In genomic region chr17:82630212-82630611, GRCh38 we compare ENCODE assay signal across 25 cellular contexts. TPM values are rescaled to one million over a fixed set of nuclear protein-coding genes. Genes with fewer than 3 reads are reported as not detected.
DNase-seq lines count a peak whose midpoint lies in the region; ATAC-seq and TF ChIP-seq lines count a peak whose summit lies in the region.
"Had no signal": no experiment of that assay in that cellular context is flagged by ENCODE, and none has a peak within 500 bp of the region (broad histone marks: within the 10 kb centered on the region; RNA-seq: fewer than 3 reads in every experiment).

No MANE protein-coding gene starts in this region.

- no peak for ATAC-seq in gastrocnemius medialis

- no peaks in the 10 kb centered on the region for H3K27me3 ChIP-seq in gastrocnemius medialis
- H3K27me3 ChIP-seq: Peyer's patch, SJCRH30 had no signal

- intact Hi-C loops in activated CD4-positive, alpha-beta T cell treated with anti-CD3 and anti-CD28 coated beads, Interleukin-2, amount 10 ng/mL, durations not matched to agents 24 days and 14 days (cut with micrococcal nuclease) = no loop called here
- intact Hi-C loops in activated T-helper 1 cell treated with anti-CD3 and anti-CD28 coated beads, Interleukin-12 subunit alpha, Interleukin-12 subunit beta, Interleukin-2, Interleukin-4 antibody, amounts not matched to agents 30 ng/mL and 10 ng/mL and 1 ng/mL, durations not matched to agents 14 hours and 24 hours and 36 hours (cut with micrococcal nuclease) = no loop called here
- intact Hi-C loops in gastrocnemius medialis (cut with DNase I; ENCODE audit: low total_unique reads) = no loop called here

- no peaks in the 10 kb centered on the region for H3K9me3 Mint-ChIP-seq in activated CD4-positive, alpha-beta T cell treated with anti-CD3 and anti-CD28 coated beads, Interleukin-2, amount 10 ng/mL, durations not matched to agents 24 days and 14 days
- H3K9me3 Mint-ChIP-seq in activated T-helper 1 cell treated with anti-CD3 and anti-CD28 coated beads, Interleukin-12 subunit alpha, Interleukin-12 subunit beta, Interleukin-2, Interleukin-4 antibody, amounts not matched to agents 30 ng/mL and 10 ng/mL and 1 ng/mL, durations not matched to agents 14 hours and 24 hours and 36 hours = no peaks in the 10 kb centered on the region
- H3K9me3 Mint-ChIP-seq in nephron progenitor cell = no peaks in the 10 kb centered on the region
- H3K9me3 Mint-ChIP-seq in type B pancreatic cell = no peaks in the 10 kb centered on the region
- H3K9me3 Mint-ChIP-seq: CD8-positive, alpha-beta memory T cell; HFFc6; IgD-negative memory B cell had no signal

- H3K4me3 Mint-ChIP-seq in activated CD4-positive, alpha-beta T cell treated with anti-CD3 and anti-CD28 coated beads, Interleukin-2, amount 10 ng/mL, durations not matched to agents 24 days and 14 days = no peak overlapping the region
- no peak overlapping the region for H3K4me3 Mint-ChIP-seq in activated T-helper 1 cell treated with anti-CD3 and anti-CD28 coated beads, Interleukin-12 subunit alpha, Interleukin-12 subunit beta, Interleukin-2, Interleukin-4 antibody, amounts not matched to agents 30 ng/mL and 10 ng/mL and 1 ng/mL, durations not matched to agents 14 hours and 24 hours and 36 hours
- H3K4me3 Mint-ChIP-seq in nephron progenitor cell = no peak overlapping the region
- no peak overlapping the region for H3K4me3 Mint-ChIP-seq in type B pancreatic cell
- H3K4me3 Mint-ChIP-seq: HFFc6 had no signal

- peaks cover 0 to 41% of the 10 kb centered on the region in 2 donors for H3K36me3 ChIP-seq in gastrocnemius medialis

- in situ Hi-C loops in gastrocnemius medialis (cut with MboI; ENCODE audit: low sequenced_read_pairs in 4 of 4) = no loop called here

- no peak for TF ChIP-seq POLR2A in gastrocnemius medialis (IDR thresholded peaks at IDR 0.05)

- peaks cover 12% of the 10 kb centered on the region for H3K4me1 Mint-ChIP-seq in activated CD4-positive, alpha-beta T cell treated with anti-CD3 and anti-CD28 coated beads, Interleukin-2, amount 10 ng/mL, durations not matched to agents 24 days and 14 days
- H3K4me1 Mint-ChIP-seq in activated T-helper 1 cell treated with anti-CD3 and anti-CD28 coated beads, Interleukin-12 subunit alpha, Interleukin-12 subunit beta, Interleukin-2, Interleukin-4 antibody, amounts not matched to agents 30 ng/mL and 10 ng/mL and 1 ng/mL, durations not matched to agents 14 hours and 24 hours and 36 hours (ENCODE audit: low read depth) = peaks cover 11% of the 10 kb centered on the region
- no peaks in the 10 kb centered on the region for H3K4me1 Mint-ChIP-seq in nephron progenitor cell
- H3K4me1 Mint-ChIP-seq in type B pancreatic cell (ENCODE audit: unreplicated experiment) = no peaks in the 10 kb centered on the region

- peak overlapping the region; percentile 45 for H3K27ac Mint-ChIP-seq in activated CD4-positive, alpha-beta T cell treated with anti-CD3 and anti-CD28 coated beads, Interleukin-2, amount 10 ng/mL, durations not matched to agents 24 days and 14 days
- H3K27ac Mint-ChIP-seq in activated T-helper 1 cell treated with anti-CD3 and anti-CD28 coated beads, Interleukin-12 subunit alpha, Interleukin-12 subunit beta, Interleukin-2, Interleukin-4 antibody, amounts not matched to agents 30 ng/mL and 10 ng/mL and 1 ng/mL, durations not matched to agents 14 hours and 24 hours and 36 hours = peak overlapping the region; percentile 68
- H3K27ac Mint-ChIP-seq in nephron progenitor cell = peak overlapping the region; percentile 68
- H3K27ac Mint-ChIP-seq in type B pancreatic cell = peak overlapping the region; percentile 34
- H3K27ac Mint-ChIP-seq: HFFc6, IgD-negative memory B cell had no signal

- no peaks in the 10 kb centered on the region for H3K9me3 ChIP-seq in gastrocnemius medialis
- H3K9me3 ChIP-seq: Peyer's patch, SJCRH30 had no signal

- H3K36me3 Mint-ChIP-seq in activated CD4-positive, alpha-beta T cell treated with anti-CD3 and anti-CD28 coated beads, Interleukin-2, amount 10 ng/mL, durations not matched to agents 24 days and 14 days (ENCODE audit: low read depth) = peaks cover 43% of the 10 kb centered on the region
- peaks cover 35% of the 10 kb centered on the region for H3K36me3 Mint-ChIP-seq in activated T-helper 1 cell treated with anti-CD3 and anti-CD28 coated beads, Interleukin-12 subunit alpha, Interleukin-12 subunit beta, Interleukin-2, Interleukin-4 antibody, amounts not matched to agents 30 ng/mL and 10 ng/mL and 1 ng/mL, durations not matched to agents 14 hours and 24 hours and 36 hours (ENCODE audit: low read depth)
- H3K36me3 Mint-ChIP-seq in nephron progenitor cell (ENCODE audit: low read depth) (peaks cover 50% of the 10 kb centered on the region), type B pancreatic cell (peaks cover 21% of the 10 kb centered on the region)
- H3K36me3 Mint-ChIP-seq: IgD-negative memory B cell had no signal

- no peak overlapping the region for H3K4me3 ChIP-seq in foreskin fibroblast (ENCODE audit: low read depth in 1 of 2, low read length in 2 of 2)
- no peak overlapping the region for H3K4me3 ChIP-seq in gastrocnemius medialis
- H3K4me3 ChIP-seq: Peyer's patch, SJCRH30 had no signal

- peaks cover 0 to 3% of the 10 kb centered on the region in 2 donors for H3K4me1 ChIP-seq in gastrocnemius medialis
- H3K4me1 ChIP-seq: Peyer's patch, SJCRH30 had no signal

- no peak overlapping the region for H3K27ac ChIP-seq in gastrocnemius medialis
- H3K27ac ChIP-seq: C4-2B, Peyer's patch, SJCRH30 had no signal

- no peaks in the 10 kb centered on the region for H3K27me3 Mint-ChIP-seq in activated CD4-positive, alpha-beta T cell treated with anti-CD3 and anti-CD28 coated beads, Interleukin-2, amount 10 ng/mL, durations not matched to agents 24 days and 14 days
- no peaks in the 10 kb centered on the region for H3K27me3 Mint-ChIP-seq in activated T-helper 1 cell treated with anti-CD3 and anti-CD28 coated beads, Interleukin-12 subunit alpha, Interleukin-12 subunit beta, Interleukin-2, Interleukin-4 antibody, amounts not matched to agents 30 ng/mL and 10 ng/mL and 1 ng/mL, durations not matched to agents 14 hours and 24 hours and 36 hours (ENCODE audit: insufficient read depth)
- H3K27me3 Mint-ChIP-seq in nephron progenitor cell (ENCODE audit: low read depth, poor library complexity) = peaks cover 2% of the 10 kb centered on the region
- H3K27me3 Mint-ChIP-seq in type B pancreatic cell = no peaks in the 10 kb centered on the region
- H3K27me3 Mint-ChIP-seq: CD8-positive, alpha-beta memory T cell; IgD-negative memory B cell had no signal

- no peak for TF ChIP-seq CTCF in nephron progenitor cell (IDR thresholded peaks at IDR 0.05)
- TF ChIP-seq CTCF in type B pancreatic cell (conservative IDR thresholded peaks at IDR 0.05) = no peak
- TF ChIP-seq CTCF in foreskin fibroblast (IDR thresholded peaks at IDR 0.05; ENCODE audit: low read depth, low read length) = no peak
- no peak for TF ChIP-seq CTCF in gastrocnemius medialis (IDR thresholded peaks at IDR 0.05 in 4 of 5, conservative IDR thresholded peaks at IDR 0.05 in 1 of 5)

- DNase-seq in activated CD4-positive, alpha-beta T cell treated with anti-CD3 and anti-CD28 coated beads, Interleukin-2, amount 10 ng/mL, durations not matched to agents 24 days and 14 days = no peak
- DNase-seq in activated CD4-positive, alpha-beta T cell treated with anti-CD3 and anti-CD28 coated beads, Interleukin-2, amount 50 U/mL, for 1 hour = no peak
- DNase-seq in activated T-helper 1 cell treated with anti-CD3 and anti-CD28 coated beads, Interleukin-12 subunit alpha, Interleukin-12 subunit beta, Interleukin-2, Interleukin-4 antibody, amounts not matched to agents 30 ng/mL and 10 ng/mL and 1 ng/mL, durations not matched to agents 14 hours and 24 hours and 36 hours (ENCODE audit: low spot score) = no peak
- DNase-seq in nephron progenitor cell (no peak), type B pancreatic cell (ENCODE audit: extremely low spot score, unreplicated experiment) (no peak), foreskin fibroblast (no peak), gastrocnemius medialis (no peak)
- DNase-seq in stimulated activated naive CD4-positive, alpha-beta T cell treated with Interleukin-2 at 50 U/mL for 16 hours (lab: John Stamatoyannopoulos, UW) = no peak
- DNase-seq: AML-193; CD8-positive, alpha-beta memory T cell; H7; HFFc6; MV-4-11; NCI-H1105 treated with DMSO at 0.1 percent for 48 hours; NCI-H1694; NCI-H2081; NCI-H2171; NCI-H345; NCI-H524; NCI-H774; NK-92 treated with Interleukin-12 subunit alpha and Interleukin-12 subunit beta, amount 100 ng/mL, for 24 hours; Peyer's patch; SJCRH30 had no signal

RNA-seq across cellular contexts. Expression of gene WDR45B, which starts 18.0 kb away (rescaled TPM):
- total RNA-seq in activated CD4-positive, alpha-beta T cell treated with anti-CD3 and anti-CD28 coated beads, Interleukin-2, amount 10 ng/mL, durations not matched to agents 24 days and 14 days = 62.8 and 66.8 TPM in 2 replicates
- 55.1 and 56.7 TPM in 2 replicates for total RNA-seq in activated T-helper 1 cell treated with anti-CD3 and anti-CD28 coated beads, Interleukin-12 subunit alpha, Interleukin-12 subunit beta, Interleukin-2, Interleukin-4 antibody, amounts not matched to agents 30 ng/mL and 10 ng/mL and 1 ng/mL, durations not matched to agents 14 hours and 24 hours and 36 hours
- 74.0 and 100 TPM in 2 replicates for total RNA-seq in type B pancreatic cell (ENCODE audit: low replicate concordance)
- 10 to 100 TPM; 28.0 to 39.2 (median 34.8) TPM for total RNA-seq in gastrocnemius medialis
